1 cellular context compared by ENCODE assay signal in the genomic region with DNA sequence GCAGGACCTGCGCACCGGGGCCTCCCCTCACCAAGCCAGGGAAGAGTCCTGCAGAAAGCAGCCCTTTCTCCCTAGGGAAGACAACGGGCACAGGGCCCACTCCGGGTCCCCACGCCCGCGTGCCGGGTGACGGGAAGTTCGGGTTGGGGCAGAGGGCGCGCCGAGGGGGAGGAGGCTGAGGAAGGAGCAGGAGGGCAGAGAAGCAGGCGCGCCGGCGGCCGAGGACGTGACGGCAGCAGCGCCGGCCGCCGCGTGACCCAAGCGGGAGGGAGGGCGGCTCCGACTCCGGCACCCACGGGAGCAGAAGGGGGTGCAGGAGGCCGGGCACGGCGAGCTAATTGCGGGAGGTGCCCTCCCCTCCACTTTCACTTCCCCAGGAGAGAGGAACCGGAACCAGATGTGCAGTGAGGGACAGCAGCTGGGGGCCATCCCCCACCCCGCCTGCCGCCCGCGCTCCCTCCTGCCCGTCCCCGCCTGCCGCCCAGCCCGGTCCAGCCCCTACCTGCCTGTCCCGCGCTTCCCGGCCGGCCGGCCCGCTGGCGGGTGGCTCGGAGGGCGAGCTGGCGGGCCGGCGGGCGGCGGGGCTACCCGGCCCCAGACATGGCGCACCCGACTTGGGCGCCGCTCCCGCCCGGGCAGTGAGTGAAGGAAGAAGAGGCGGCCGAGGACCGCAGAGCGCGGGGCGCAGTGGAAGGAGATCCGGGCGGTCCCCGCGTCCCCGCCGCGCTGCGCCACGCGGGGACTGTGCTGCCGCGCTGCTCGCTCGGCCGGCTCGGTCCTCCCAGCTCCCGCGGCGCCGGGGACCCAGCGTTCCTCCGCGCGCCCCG.
TF ChIP-seq lines count a peak whose summit lies in the region.

No MANE protein-coding gene starts in this region.

TF ChIP-seq in HEK293, 187 proteins besides CTCF, POLR2A, EP300 and RAD21 (continued from another document):
- TF ChIP-seq, protein P1, sequence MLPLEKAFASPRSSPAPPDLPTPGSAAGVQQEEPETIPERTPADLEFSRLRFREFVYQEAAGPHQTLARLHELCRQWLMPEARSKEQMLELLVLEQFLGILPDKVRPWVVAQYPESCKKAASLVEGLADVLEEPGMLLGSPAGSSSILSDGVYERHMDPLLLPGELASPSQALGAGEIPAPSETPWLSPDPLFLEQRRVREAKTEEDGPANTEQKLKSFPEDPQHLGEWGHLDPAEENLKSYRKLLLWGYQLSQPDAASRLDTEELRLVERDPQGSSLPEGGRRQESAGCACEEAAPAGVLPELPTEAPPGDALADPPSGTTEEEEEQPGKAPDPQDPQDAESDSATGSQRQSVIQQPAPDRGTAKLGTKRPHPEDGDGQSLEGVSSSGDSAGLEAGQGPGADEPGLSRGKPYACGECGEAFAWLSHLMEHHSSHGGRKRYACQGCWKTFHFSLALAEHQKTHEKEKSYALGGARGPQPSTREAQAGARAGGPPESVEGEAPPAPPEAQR (tag by site-specific recombination; IDR thresholded peaks at IDR 0.05) = no peak
- TF ChIP-seq ZNF610 (tag by site-specific recombination; IDR thresholded peaks at IDR 0.05; ENCODE audit: borderline replicate concordance) (peak; percentile 54; the same call in 1 of the 2 replicates), ZSCAN16 (tag by site-specific recombination; IDR thresholded peaks at IDR 0.05) (no peak)
- TF ChIP-seq, protein P2, sequence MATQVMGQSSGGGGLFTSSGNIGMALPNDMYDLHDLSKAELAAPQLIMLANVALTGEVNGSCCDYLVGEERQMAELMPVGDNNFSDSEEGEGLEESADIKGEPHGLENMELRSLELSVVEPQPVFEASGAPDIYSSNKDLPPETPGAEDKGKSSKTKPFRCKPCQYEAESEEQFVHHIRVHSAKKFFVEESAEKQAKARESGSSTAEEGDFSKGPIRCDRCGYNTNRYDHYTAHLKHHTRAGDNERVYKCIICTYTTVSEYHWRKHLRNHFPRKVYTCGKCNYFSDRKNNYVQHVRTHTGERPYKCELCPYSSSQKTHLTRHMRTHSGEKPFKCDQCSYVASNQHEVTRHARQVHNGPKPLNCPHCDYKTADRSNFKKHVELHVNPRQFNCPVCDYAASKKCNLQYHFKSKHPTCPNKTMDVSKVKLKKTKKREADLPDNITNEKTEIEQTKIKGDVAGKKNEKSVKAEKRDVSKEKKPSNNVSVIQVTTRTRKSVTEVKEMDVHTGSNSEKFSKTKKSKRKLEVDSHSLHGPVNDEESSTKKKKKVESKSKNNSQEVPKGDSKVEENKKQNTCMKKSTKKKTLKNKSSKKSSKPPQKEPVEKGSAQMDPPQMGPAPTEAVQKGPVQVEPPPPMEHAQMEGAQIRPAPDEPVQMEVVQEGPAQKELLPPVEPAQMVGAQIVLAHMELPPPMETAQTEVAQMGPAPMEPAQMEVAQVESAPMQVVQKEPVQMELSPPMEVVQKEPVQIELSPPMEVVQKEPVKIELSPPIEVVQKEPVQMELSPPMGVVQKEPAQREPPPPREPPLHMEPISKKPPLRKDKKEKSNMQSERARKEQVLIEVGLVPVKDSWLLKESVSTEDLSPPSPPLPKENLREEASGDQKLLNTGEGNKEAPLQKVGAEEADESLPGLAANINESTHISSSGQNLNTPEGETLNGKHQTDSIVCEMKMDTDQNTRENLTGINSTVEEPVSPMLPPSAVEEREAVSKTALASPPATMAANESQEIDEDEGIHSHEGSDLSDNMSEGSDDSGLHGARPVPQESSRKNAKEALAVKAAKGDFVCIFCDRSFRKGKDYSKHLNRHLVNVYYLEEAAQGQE (tag by site-specific recombination; IDR thresholded peaks at IDR 0.05) = no peak
